9 cellular contexts compared by ENCODE assay signal in genomic region chr1:47189844-47190562, GRCh38. TPM values are rescaled to one million over a fixed set of nuclear protein-coding genes. Genes with fewer than 3 reads are reported as not detected.
DNase-seq lines count a peak whose midpoint lies in the region; ATAC-seq and TF ChIP-seq lines count a peak whose summit lies in the region.
"Had no signal": no experiment of that assay in that cellular context is flagged by ENCODE, and none has a peak within 500 bp of the region (broad histone marks: within the 10 kb centered on the region; RNA-seq: fewer than 3 reads in every experiment).

Gene PDZK1IP1, minus strand, starts transcription at chr1:47190036. Its CDS starts 104 bp downstream, at chr1:47189932.

- no peak within 1 kb of the TSS for H3K4me3 ChIP-seq in left ventricle myocardium inferior
- H3K4me3 ChIP-seq in sigmoid colon = no peak within 1 kb of the TSS
- H3K4me3 ChIP-seq in effector memory CD4-positive, alpha-beta T cell (ENCODE audit: insufficient read depth, low read depth, low read length, poor library complexity, severe bottlenecking) = no peak within 1 kb of the TSS

- H3K36me3 ChIP-seq in left ventricle myocardium inferior (no peaks in the 10 kb centered on the region), sigmoid colon (no peaks in the 10 kb centered on the region)
- no peaks in the 10 kb centered on the region for H3K36me3 ChIP-seq in effector memory CD4-positive, alpha-beta T cell (ENCODE audit: control insufficient read depth, insufficient read depth, low read length)

- POLR2A ChIA-PET in GM10248 (lab: Yijun Ruan, JAX) = no interaction called here

- H3K27ac ChIP-seq in left ventricle myocardium inferior (replicated peaks) = peak within 1 kb of the TSS; percentile 36
- H3K27ac ChIP-seq in sigmoid colon = peak within 1 kb of the TSS in 3 of 4 donors; percentile 3 to 30 (median 12)
- H3K27ac ChIP-seq in effector memory CD4-positive, alpha-beta T cell (ENCODE audit: insufficient read depth, low read length, poor library complexity, severe bottlenecking) = no peak within 1 kb of the TSS
- H3K27ac ChIP-seq: KMS-11 had no signal

- H3K4me1 ChIP-seq in left ventricle myocardium inferior (peaks cover 22% of the 10 kb centered on the region), sigmoid colon (peaks cover 0 to 21% (median 17%) of the 10 kb centered on the region in 4 donors)
- no peaks in the 10 kb centered on the region for H3K4me1 ChIP-seq in effector memory CD4-positive, alpha-beta T cell (ENCODE audit: control insufficient read depth, insufficient read depth, low read length, poor library complexity, severe bottlenecking)

- no peaks in the 10 kb centered on the region for H3K27me3 ChIP-seq in left ventricle myocardium inferior (ENCODE audit: low read depth)
- H3K27me3 ChIP-seq in sigmoid colon = no peaks in the 10 kb centered on the region
- H3K27me3 ChIP-seq in effector memory CD4-positive, alpha-beta T cell (replicated peaks; ENCODE audit: control insufficient read depth, insufficient read depth, low read length, poor library complexity, severe bottlenecking) = no peaks in the 10 kb centered on the region

- H3K9me3 ChIP-seq in left ventricle myocardium inferior (replicated peaks) = no peaks in the 10 kb centered on the region
- no peaks in the 10 kb centered on the region for H3K9me3 ChIP-seq in sigmoid colon
- H3K9me3 ChIP-seq in effector memory CD4-positive, alpha-beta T cell (ENCODE audit: control insufficient read depth, low read length) = no peaks in the 10 kb centered on the region

- 10 to 55% methylated on average over 18 of the region's 18 CpGs for WGBS in sigmoid colon, 2 donors

- TF ChIP-seq EP300 in sigmoid colon (IDR thresholded peaks at IDR 0.05) = no peak

- CTCF ChIA-PET in GM10248 (lab: Yijun Ruan, JAX) = interaction anchor here (1.3 to 6.8 kb wide), 5 partner anchors 10 to 536 kb away, joined by 4 to 192 read pairs (median 8); no protein-coding TSS in a partner anchor

- no peak for TF ChIP-seq POLR2A in sigmoid colon (IDR thresholded peaks at IDR 0.05)

- intact Hi-C loops in left ventricle myocardium inferior (cut with micrococcal nuclease) = no loop called here
- intact Hi-C loops in sigmoid colon (cut with DNase I) = loop anchor here (5.0 kb wide), 2 partner anchors 247 to 522 kb away; partner anchors contain the start of gene FOXD2

- ATAC-seq in HG03097 (IDR thresholded peaks at IDR 0.05; ENCODE audit: low FRiP score, unreplicated experiment) = no peak

- TF ChIP-seq CTCF in left ventricle myocardium inferior (IDR thresholded peaks at IDR 0.05; ENCODE audit: borderline replicate concordance) (no peak), sigmoid colon (IDR thresholded peaks at IDR 0.05) (no peak), GM10248 (IDR thresholded peaks at IDR 0.05; ENCODE audit: control extremely low read depth, extremely low read depth, low read depth, missing control alignments) (no peak)

- DNase-seq in GM03348 (ENCODE audit: low spot score) (peak; percentile 92), amniotic epithelial cell (ENCODE audit: low read depth) (peak; percentile 57), left ventricle myocardium inferior (peak; percentile 81), sigmoid colon (peak; percentile 89), NCI-H187 (lab: John Stamatoyannopoulos, UW) (no peak), GM10248 (ENCODE audit: extremely low spot score) (no peak)
- no peak for DNase-seq in effector memory CD4-positive, alpha-beta T cell

RNA-seq across cellular contexts. Expression of gene PDZK1IP1, which starts in this region (rescaled TPM):
- total RNA-seq in left ventricle myocardium inferior = not detected
- total RNA-seq in sigmoid colon = not detected
- polyA plus RNA-seq in sigmoid colon = 100 to 1,000 TPM in 1 of 3 donors, 10 to 100 TPM in 2; 31.9 to 291 (median 35.4) TPM

Comparison
In these comparisons a context has a peak if more than half of its experiments do, and no peak if none do; other contexts are left out.
1. Peak in DNase-seq and H3K27ac ChIP-seq in left ventricle myocardium inferior; RNA of the gene not detected or under 1 TPM.
2. DNase-seq: peak in GM03348 (single experiment), amniotic epithelial cell (single experiment) and sigmoid colon (single experiment); none in NCI-H187 (0 of 2), effector memory CD4-positive, alpha-beta T cell (0 of 3) and GM10248 (single experiment).